ENCODE assay signal across 22 cellular contexts in the genomic region with DNA sequence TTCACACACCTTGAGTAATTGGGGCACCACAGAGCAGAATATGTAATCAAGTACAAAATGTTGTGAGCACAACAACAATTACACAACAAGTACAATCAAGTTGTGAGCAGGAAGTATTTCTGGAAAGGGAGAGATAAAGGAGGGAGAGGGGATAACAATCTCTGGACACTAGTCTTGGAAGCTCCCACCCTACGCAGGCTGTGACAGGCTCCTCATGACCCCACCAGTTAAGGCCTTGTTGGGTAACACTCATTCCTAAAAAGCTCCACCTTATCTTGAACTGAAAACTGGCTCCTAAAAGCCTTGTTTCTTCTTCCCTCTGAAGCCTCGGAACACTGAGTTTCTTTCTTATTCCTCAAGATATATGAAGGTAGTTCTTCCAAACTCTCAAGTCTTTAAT.
"Had no signal": no experiment of that assay in that cellular context is flagged by ENCODE, and none has a peak within 500 bp of the region (broad histone marks: within the 10 kb centered on the region; RNA-seq: fewer than 3 reads in every experiment).

No MANE protein-coding gene starts in this region.

- H3K4me1 ChIP-seq: left ventricle myocardium inferior, right atrium auricular region, right lobe of liver, tibial nerve, upper lobe of left lung, vagina had no signal

- H3K79me2 ChIP-seq: hepatocyte had no signal

- H3K27ac ChIP-seq: hepatocyte, left ventricle myocardium inferior, ovary, right atrium auricular region, right lobe of liver, tibial nerve, upper lobe of left lung, vagina had no signal

- H3K4me3 ChIP-seq: hepatocyte, left ventricle myocardium inferior, lung, ovary, right atrium auricular region, right lobe of liver, smooth muscle cell, tibial nerve, upper lobe of left lung, vagina had no signal

- H3K36me3 ChIP-seq: left ventricle myocardium inferior, ovary, right atrium auricular region, right lobe of liver, tibial nerve, upper lobe of left lung, vagina had no signal

- H3K9me3 ChIP-seq: left ventricle myocardium inferior, ovary, right atrium auricular region, right lobe of liver, tibial nerve, upper lobe of left lung, vagina had no signal

- H2AFZ ChIP-seq: hepatocyte had no signal

- H3K27me3 ChIP-seq: hepatocyte, ovary, right atrium auricular region, right lobe of liver, upper lobe of left lung, vagina had no signal

- H3K4me2 ChIP-seq: hepatocyte, smooth muscle cell had no signal

- DNase-seq: islet precursor cell; left ventricle myocardium inferior; mesendoderm; naive B cell; natural killer cell; ovary; right lobe of liver; stimulated activated CD4-positive, alpha-beta T cell treated with anti-CD3 and anti-CD28 coated beads, Interleukin-1b, Interleukin-23, amount 100 ng/mL, for 48 hours; stimulated activated CD4-positive, alpha-beta T cell treated with anti-CD3 and anti-CD28 coated beads, Interleukin-2, amount 100 ng/mL, for 48 hours; stimulated activated CD4-positive, alpha-beta T cell treated with anti-CD3 and anti-CD28 coated beads, Interleukin-4, amount 100 ng/mL, for 4 hours; stimulated activated CD8-positive, alpha-beta memory T cell treated with anti-CD3 and anti-CD28 coated beads, Interleukin-4, amount 100 ng/mL, for 48 hours; stimulated activated naive CD4-positive, alpha-beta T cell treated with Interleukin-2 at 50 U/mL for 16 hours; stimulated activated naive CD8-positive, alpha-beta T cell treated with anti-CD3 and anti-CD28 coated beads, Interleukin-15, amount 100 ng/mL, for 72 hours; substantia nigra; upper lobe of left lung had no signal

- ATAC-seq: natural killer cell; right lobe of liver; stimulated activated memory B cell treated with anti-CD40 and anti-IgM and Interleukin-4, amounts not matched to agents 10 μg/mL and 1 μg/mL and 100 μg/mL, for 72 hours; stimulated activated naive CD8-positive, alpha-beta T cell treated with anti-CD3 and anti-CD28 coated beads, Interleukin-15, amount 100 ng/mL, for 72 hours had no signal
